Comparison of ENCODE assay signal across 24 cellular contexts in genomic region chr11:24351179-24351578, GRCh38.
"Had no signal": no experiment of that assay in that cellular context is flagged by ENCODE, and none has a peak within 500 bp of the region (broad histone marks: within the 10 kb centered on the region; RNA-seq: fewer than 3 reads in every experiment).

No MANE protein-coding gene starts in this region.

- H3K9me3 ChIP-seq: colonic mucosa, esophagus muscularis mucosa, esophagus squamous epithelium, gastrocnemius medialis, gastroesophageal sphincter had no signal

- ATAC-seq: effector memory CD8-positive, alpha-beta T cell; esophagus mucosa; foreskin keratinocyte; gastrocnemius medialis; gastroesophageal sphincter; heart left ventricle; heart right ventricle had no signal

- H3K4me1 ChIP-seq: colonic mucosa, esophagus muscularis mucosa, esophagus squamous epithelium, foreskin keratinocyte, gastrocnemius medialis, gastroesophageal sphincter, heart left ventricle, heart right ventricle had no signal

- DNase-seq: colonic mucosa; cortex of kidney; dermis blood vessel endothelial cell; dorsolateral prefrontal cortex; effector CD4-positive, alpha-beta T cell; effector CD8-positive, alpha-beta T cell; effector memory CD4-positive, alpha-beta T cell; effector memory CD8-positive, alpha-beta T cell; endodermal cell; erythroblast; esophagus squamous epithelium; foreskin fibroblast; foreskin keratinocyte; foreskin melanocyte; gastrocnemius medialis; glutamatergic neuron; head of caudate nucleus; heart left ventricle; heart right ventricle had no signal

- H3K27ac ChIP-seq: colonic mucosa, coronary artery, dorsolateral prefrontal cortex, epithelial cell of prostate, esophagus muscularis mucosa, esophagus squamous epithelium, foreskin keratinocyte, gastrocnemius medialis, gastroesophageal sphincter, heart left ventricle, heart right ventricle had no signal

- H3K27me3 ChIP-seq: colonic mucosa, dorsolateral prefrontal cortex, esophagus muscularis mucosa, esophagus squamous epithelium, foreskin keratinocyte, gastrocnemius medialis, gastroesophageal sphincter, heart left ventricle, heart right ventricle had no signal

- H3K4me3 ChIP-seq: colonic mucosa, coronary artery, dorsolateral prefrontal cortex, esophagus muscularis mucosa, esophagus squamous epithelium, gastrocnemius medialis, gastroesophageal sphincter, heart left ventricle, heart right ventricle had no signal

- H3K36me3 ChIP-seq: colonic mucosa, esophagus muscularis mucosa, esophagus squamous epithelium, gastrocnemius medialis, gastroesophageal sphincter, heart left ventricle, heart right ventricle had no signal
